Comparison of ENCODE assay signal across 6 cellular contexts in genomic region chr16:648071-648785, GRCh38. TPM values are rescaled to one million over a fixed set of nuclear protein-coding genes. Genes with fewer than 3 reads are reported as not detected.
A peak's percentile ranks its signal among the peaks of the same experiment; 100 is the strongest.
DNase-seq lines count a peak whose midpoint lies in the region; ATAC-seq, FAIRE-seq and TF ChIP-seq lines count a peak whose summit lies in the region.

No MANE protein-coding gene starts in this region.

- H3K27ac ChIP-seq in mesodermal cell (ENCODE audit: low read depth, low read length, severe bottlenecking), result peak overlapping the region; percentile 77

- no peaks in the 10 kb centered on the region for H3K9me3 ChIP-seq in mesodermal cell (ENCODE audit: control insufficient read depth, low read length)

- FAIRE-seq in D721Med (lab: Jason Lieb, UNC), result no peak

- H3K4me1 ChIP-seq in mesodermal cell (ENCODE audit: control insufficient read depth, insufficient read depth, low read length, poor library complexity, severe bottlenecking), result peaks cover 7% of the 10 kb centered on the region

- peaks cover 10% of the 10 kb centered on the region for H3K36me3 ChIP-seq in mesodermal cell (ENCODE audit: control insufficient read depth, insufficient read depth, low read length)

- ATAC-seq in activated naive CD4-positive, alpha-beta T cell treated with anti-CD3 and anti-CD28 coated beads, Interleukin-2, amount 50 U/mL, for 72 hours, result peak in 1 of 2 donors; percentile 41
- no peak for ATAC-seq in HG03469 (IDR thresholded peaks at IDR 0.05; ENCODE audit: unreplicated experiment)

- 64 to 67% methylated on average over 21 to 25 of the region's 25 CpGs for WGBS in mesodermal cell (ENCODE audit: insufficient coverage in 2 of 2), 2 experiments

- H3K9me3 Mint-ChIP-seq in activated naive CD4-positive, alpha-beta T cell treated with anti-CD3 and anti-CD28 coated beads, Interleukin-2, amount 50 U/mL, for 72 hours, result no peaks in the 10 kb centered on the region

- H3K4me3 ChIP-seq in mesodermal cell (ENCODE audit: extremely low read depth, insufficient read depth, low read length, poor library complexity, severe bottlenecking), result peak overlapping the region; percentile 66

- H3K27ac Mint-ChIP-seq in activated naive CD4-positive, alpha-beta T cell treated with anti-CD3 and anti-CD28 coated beads, Interleukin-2, amount 50 U/mL, for 72 hours, result peak overlapping the region; percentile 50 to 74

- H3K36me3 Mint-ChIP-seq in activated naive CD4-positive, alpha-beta T cell treated with anti-CD3 and anti-CD28 coated beads, Interleukin-2, amount 50 U/mL, for 72 hours, result no peaks in the 10 kb centered on the region

- DNase-seq in D721Med (ENCODE audit: insufficient read length, low spot score) (peak; percentile 90), NCI-H1092 (lab: John Stamatoyannopoulos, UW) (peak; percentile 23), occipital lobe (lab: John Stamatoyannopoulos, UW) (no peak)
- DNase-seq in activated naive CD4-positive, alpha-beta T cell treated with anti-CD3 and anti-CD28 coated beads, Interleukin-2, amount 50 U/mL, for 72 hours (ENCODE audit: low spot score in 2 of 2), result peak in 1 of 2 donors; percentile 67

- TF ChIP-seq CTCF in D721Med (IDR thresholded peaks at IDR 0.05; ENCODE audit: insufficient read depth, missing control alignments), result peak; percentile 66

RNA-seq across cellular contexts. Expression of gene WDR90, which starts 0.9 kb away (rescaled TPM):
- total RNA-seq in activated naive CD4-positive, alpha-beta T cell treated with anti-CD3 and anti-CD28 coated beads, Interleukin-2, amount 50 U/mL, for 72 hours, result 100 to 1,000 TPM in 1 of 2 donors, 10 to 100 TPM in 1; 36.1 to 101 TPM
- 19.9 TPM for polyA plus RNA-seq in mesodermal cell (2013, experiment 1 of 2)
- 18.6 TPM for polyA plus RNA-seq in mesodermal cell (2013, experiment 2 of 2)
- 7.2 TPM for total RNA-seq in occipital lobe

RNA-seq across cellular contexts. Expression of gene MCRIP2, which starts 6.6 kb away (rescaled TPM):
- total RNA-seq in activated naive CD4-positive, alpha-beta T cell treated with anti-CD3 and anti-CD28 coated beads, Interleukin-2, amount 50 U/mL, for 72 hours, result 10 to 100 TPM; 33.7 to 52.0 TPM
- polyA plus RNA-seq in mesodermal cell (2013, experiment 1 of 2), result 11.1 TPM
- polyA plus RNA-seq in mesodermal cell (2013, experiment 2 of 2), result 11.5 TPM
- 8.9 TPM for total RNA-seq in occipital lobe

RNA-seq across cellular contexts. Expression of gene METTL26, which starts 12.1 kb away (rescaled TPM):
- total RNA-seq in activated naive CD4-positive, alpha-beta T cell treated with anti-CD3 and anti-CD28 coated beads, Interleukin-2, amount 50 U/mL, for 72 hours, result 100 to 1,000 TPM in 1 of 2 donors, 10 to 100 TPM in 1; 47.2 to 120 TPM
- 84.0 TPM for polyA plus RNA-seq in mesodermal cell (2013, experiment 1 of 2)
- polyA plus RNA-seq in mesodermal cell (2013, experiment 2 of 2), result 70.7 TPM
- 25.3 TPM for total RNA-seq in occipital lobe

RNA-seq across cellular contexts. Expression of gene WFIKKN1, which starts 17.4 kb away (rescaled TPM):
- under 1 TPM; 0.33 to 0.71 TPM for total RNA-seq in activated naive CD4-positive, alpha-beta T cell treated with anti-CD3 and anti-CD28 coated beads, Interleukin-2, amount 50 U/mL, for 72 hours
- polyA plus RNA-seq in mesodermal cell (2013, experiment 1 of 2), result 30.4 TPM
- polyA plus RNA-seq in mesodermal cell (2013, experiment 2 of 2), result 30.3 TPM
- total RNA-seq in occipital lobe, result 0.47 TPM

RNA-seq across cellular contexts. Expression of gene RHOT2, which starts 19.7 kb away (rescaled TPM):
- 100 to 1,000 TPM; 112 to 118 TPM for total RNA-seq in activated naive CD4-positive, alpha-beta T cell treated with anti-CD3 and anti-CD28 coated beads, Interleukin-2, amount 50 U/mL, for 72 hours
- polyA plus RNA-seq in mesodermal cell (2013, experiment 1 of 2), result 96.2 TPM
- 75.5 TPM for polyA plus RNA-seq in mesodermal cell (2013, experiment 2 of 2)
- total RNA-seq in occipital lobe, result 20.9 TPM
